ENCODE assay signal across 24 cellular contexts in genomic region chr4:146514651-146515379, GRCh38.
"Had no signal": no experiment of that assay in that cellular context is flagged by ENCODE, and none has a peak within 500 bp of the region (broad histone marks: within the 10 kb centered on the region; RNA-seq: fewer than 3 reads in every experiment).

No MANE protein-coding gene starts in this region.

- H3K9me3 ChIP-seq: left lung, right atrium auricular region, suprapubic skin, transverse colon, vagina had no signal

- DNase-seq: activated CD4-positive, alpha-beta T cell treated with anti-CD3 and anti-CD28 coated beads, Interleukin-2, amount 50 U/mL, for 1 hour; activated CD8-positive, alpha-beta memory T cell treated with anti-CD3 and anti-CD28 coated beads, Interleukin-2, amount 50 U/mL, for 4 hours; activated naive CD4-positive, alpha-beta T cell treated with anti-CD3 and anti-CD28 coated beads for 36 hours; activated naive CD8-positive, alpha-beta T cell treated with anti-CD3 and anti-CD28 coated beads, Interleukin-2, amount 50 U/mL, for 24 hours; activated T-cell treated with anti-CD3 and anti-CD28 coated beads, Interleukin-2, amount 50 U/mL, for 4 hours; anterior cingulate cortex; brain microvascular endothelial cell; central memory CD4-positive, alpha-beta T cell; dorsolateral prefrontal cortex; foreskin keratinocyte; hypothalamus; left lung; mammary epithelial cell; stimulated activated CD4-positive, alpha-beta T cell treated with anti-CD3 and anti-CD28 coated beads, Interleukin-15, amount 100 ng/mL, for 24 hours; stimulated activated CD4-positive, alpha-beta T cell treated with anti-CD3 and anti-CD28 coated beads, Interleukin-2, amount 100 ng/mL, for 48 hours; transverse colon had no signal

- H3K4me3 ChIP-seq: dorsolateral prefrontal cortex, left lung, right atrium auricular region, skin epidermis, suprapubic skin, transverse colon, vagina had no signal

- ATAC-seq: activated naive CD8-positive, alpha-beta T cell treated with anti-CD3 and anti-CD28 coated beads, Interleukin-2, amount 50 U/mL, for 24 hours; activated T-cell treated with anti-CD3 and anti-CD28 coated beads, Interleukin-2, amount 50 U/mL, for 4 hours; foreskin keratinocyte; left lung had no signal

- H3K27ac Mint-ChIP-seq: activated naive CD4-positive, alpha-beta T cell treated with anti-CD3 and anti-CD28 coated beads for 36 hours; activated naive CD8-positive, alpha-beta T cell treated with anti-CD3 and anti-CD28 coated beads, Interleukin-2, amount 50 U/mL, for 24 hours; progenitor cell of endocrine pancreas; stimulated activated naive CD8-positive, alpha-beta T cell treated with anti-CD3 and anti-CD28 coated beads, Interleukin-15, Interleukin-2, amounts not matched to agents 100 ng/mL and 50 ng/mL, for 24 hours; T-helper 2 cell treated with Interferon-gamma antibody and Interleukin-4, amounts not matched to agents 5 μg/mL and 100 μg/mL, for 36 hours had no signal

- H3K36me3 ChIP-seq: right atrium auricular region, vagina had no signal

- H3K9me3 Mint-ChIP-seq: activated naive CD4-positive, alpha-beta T cell treated with anti-CD3 and anti-CD28 coated beads for 36 hours; activated naive CD8-positive, alpha-beta T cell treated with anti-CD3 and anti-CD28 coated beads, Interleukin-2, amount 50 U/mL, for 24 hours; activated T-cell treated with anti-CD3 and anti-CD28 coated beads, Interleukin-2, amount 50 U/mL, for 4 hours; stimulated activated naive CD8-positive, alpha-beta T cell treated with anti-CD3 and anti-CD28 coated beads, Interleukin-15, Interleukin-2, amounts not matched to agents 100 ng/mL and 50 ng/mL, for 24 hours; T-helper 2 cell treated with Interferon-gamma antibody and Interleukin-4, amounts not matched to agents 5 μg/mL and 100 μg/mL, for 36 hours had no signal

- H3K27ac ChIP-seq: brain microvascular endothelial cell, dorsolateral prefrontal cortex, epithelial cell of prostate, foreskin keratinocyte, left lung, right atrium auricular region, skin epidermis, suprapubic skin, transverse colon, vagina had no signal
